In the genomic region with DNA sequence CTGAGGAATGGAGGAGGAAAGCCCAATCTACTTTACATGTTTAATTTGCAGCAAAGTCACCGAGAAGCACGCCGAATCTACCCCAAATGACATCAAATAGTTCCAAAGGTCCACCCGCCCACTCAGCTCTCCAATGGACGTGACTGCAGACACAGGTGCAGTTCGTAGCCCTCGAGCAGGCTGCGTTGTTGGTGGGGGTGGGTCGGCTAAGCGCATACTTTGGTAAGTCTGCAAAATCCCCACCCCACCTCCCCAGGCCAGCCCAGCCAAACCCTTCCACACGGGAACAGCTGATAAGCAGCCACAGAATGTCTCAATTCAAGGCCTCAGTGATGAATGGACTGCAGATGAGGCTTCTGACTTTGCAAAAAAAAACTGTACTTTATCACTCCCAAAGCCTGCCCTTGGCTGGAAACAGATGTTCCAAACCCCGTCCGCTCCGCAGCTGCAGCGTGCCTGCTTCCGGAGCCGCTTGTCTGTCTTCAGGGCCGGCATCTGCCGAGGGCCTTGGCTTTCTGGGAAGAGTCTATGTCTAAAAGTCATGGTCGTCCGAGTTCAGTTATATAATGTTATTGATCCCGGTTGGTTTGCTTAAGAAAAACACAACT, we compare ENCODE assay signal across 10 cellular contexts. TPM values are rescaled to one million over a fixed set of nuclear protein-coding genes. Genes with fewer than 3 reads are reported as not detected.
DNase-seq lines count a peak whose midpoint lies in the region; ATAC-seq, FAIRE-seq and TF ChIP-seq lines count a peak whose summit lies in the region.
"Had no signal": no experiment of that assay in that cellular context is flagged by ENCODE, and none has a peak within 500 bp of the region (broad histone marks: within the 10 kb centered on the region; RNA-seq: fewer than 3 reads in every experiment).

No MANE protein-coding gene starts in this region.

- in situ Hi-C loops in HepG2 (cut with HindIII; ENCODE audit: extremely low pct_ligation_motif_present, low pct_unique_long_range_greater_than_20kb): no loop called here
- in situ Hi-C loops in transverse colon (cut with MboI; ENCODE audit: low pct_ligation_motif_present in 1 of 4, low pct_unique_long_range_greater_than_20kb in 1 of 4, low sequenced_read_pairs in 3 of 4): no loop called here

- no peak for TF ChIP-seq RAD21 in HepG2 (CRISPR knock-in tag; IDR thresholded peaks at IDR 0.05)

- H3K79me2 ChIP-seq in HepG2 (ENCODE audit: insufficient read depth, low read length): peaks cover 72% of the 10 kb centered on the region

- H3K36me3 ChIP-seq in HepG2 (replicated peaks in 1 of 2; ENCODE audit: control insufficient read depth in 1 of 2, insufficient read depth in 2 of 2, low read length in 2 of 2) (peaks cover 4 to 14% of the 10 kb centered on the region in 2 experiments; a peak in 4 of 5 replicates), transverse colon (no peaks in the 10 kb centered on the region)

- H3K27me3 ChIP-seq in HepG2 (ENCODE audit: control insufficient read depth in 1 of 2, insufficient read depth in 2 of 2, low read length in 2 of 2) (no peaks in the 10 kb centered on the region), transverse colon (no peaks in the 10 kb centered on the region)

- H4K20me1 ChIP-seq in HepG2 (ENCODE audit: insufficient read depth, low read length): no peaks in the 10 kb centered on the region

- H3K4me1 ChIP-seq in HepG2 (ENCODE audit: insufficient read depth, low read length): peaks cover 89% of the 10 kb centered on the region
- H3K4me1 ChIP-seq in transverse colon: peaks cover 0 to 5% (median 0%) of the 10 kb centered on the region in 4 donors

- intact Hi-C loops in HepG2 (cut with micrococcal nuclease; ENCODE audit: unreplicated experiment): no loop called here
- intact Hi-C loops in transverse colon (cut with DNase I; ENCODE audit: low total_unique reads): no loop called here

- TF ChIP-seq POLR2A in HepG2 (IDR thresholded peaks at IDR 0.05; ENCODE audit: insufficient read depth in 1 of 2, low read depth in 2 of 2, low read length in 2 of 2) (no peak), transverse colon (IDR thresholded peaks at IDR 0.05) (no peak)

- H3K27me3 Mint-ChIP-seq in activated CD4-positive, alpha-beta T cell treated with anti-CD3 and anti-CD28 coated beads, Interleukin-2, amount 10 ng/mL, durations not matched to agents 7 days and 5 days: peaks cover 16% of the 10 kb centered on the region

- no peak for ATAC-seq in HepG2
- ATAC-seq: A549 had no signal

- BruUV-seq in HepG2 (replicated peaks; lab: Mats Ljungman, UMichigan): no TSS peak

- peak; percentile 26 for DNase-seq in activated CD4-positive, alpha-beta T cell treated with anti-CD3 and anti-CD28 coated beads for 48 hours
- DNase-seq in activated CD4-positive, alpha-beta T cell treated with anti-CD3 and anti-CD28 coated beads, Interleukin-2, amount 10 ng/mL, durations not matched to agents 7 days and 5 days: no peak
- peak; percentile 68 for DNase-seq in coronary artery (ENCODE audit: low spot score)
- DNase-seq in HepG2 (ENCODE audit: low spot score): no peak
- no peak for DNase-seq in transverse colon
- DNase-seq in T-helper 2 cell: no peak
- DNase-seq in hepatic stellate cell (ENCODE audit: low spot score): no peak
- DNase-seq in SK-N-DZ (ENCODE audit: low spot score): no peak

- 62% methylated on average over 15 of the region's 22 CpGs for WGBS in HepG2 (ENCODE audit: low lambda C conversion rate)
- WGBS in transverse colon (ENCODE audit: low coverage in 1 of 2), 2 donors: 40 to 62% methylated on average over 3 to 22 of the region's 22 CpGs

- POLR2A ChIA-PET in activated CD4-positive, alpha-beta T cell treated with anti-CD3 and anti-CD28 coated beads, Interleukin-2, amount 10 ng/mL, durations not matched to agents 7 days and 5 days (lab: Charles Lee): no interaction called here
- POLR2A ChIA-PET in HepG2 (lab: Yijun Ruan, JAX): interaction anchor here (0.8 to 4.1 kb wide), 2 partner anchors 12 to 37 kb away, joined by 3 to 32 read pairs; no protein-coding TSS in a partner anchor

- peaks cover 5% of the 10 kb centered on the region for H3K4me1 Mint-ChIP-seq in activated CD4-positive, alpha-beta T cell treated with anti-CD3 and anti-CD28 coated beads, Interleukin-2, amount 10 ng/mL, durations not matched to agents 7 days and 5 days

- H3K27ac ChIP-seq in coronary artery: peak overlapping the region in 1 of 2 donors; percentile 10
- peak overlapping the region; percentile 72 for H3K27ac ChIP-seq in HepG2 (ENCODE audit: extremely low read length, insufficient read depth, low read length)
- H3K27ac ChIP-seq in transverse colon: peak overlapping the region in 3 of 4 donors; percentile 29 to 43 (median 43)
- H3K27ac ChIP-seq: A549 had no signal

- H3K36me3 Mint-ChIP-seq in activated CD4-positive, alpha-beta T cell treated with anti-CD3 and anti-CD28 coated beads, Interleukin-2, amount 10 ng/mL, durations not matched to agents 7 days and 5 days (ENCODE audit: low read depth): no peaks in the 10 kb centered on the region

- no peak overlapping the region for H3K27ac Mint-ChIP-seq in activated CD4-positive, alpha-beta T cell treated with anti-CD3 and anti-CD28 coated beads, Interleukin-2, amount 10 ng/mL, durations not matched to agents 7 days and 5 days

- H3K4me3 ChIP-seq in coronary artery (no peak overlapping the region), HepG2 (replicated peaks in 1 of 3; ENCODE audit: insufficient read depth in 1 of 3, low read depth in 2 of 3, low read length in 3 of 3) (no peak overlapping the region; a peak in 1 of 6 replicates), transverse colon (no peak overlapping the region)
- H3K4me3 ChIP-seq: A549 had no signal

- no peak overlapping the region; the same call in 1 of the 2 replicates for H3K9ac ChIP-seq in HepG2 (ENCODE audit: insufficient read depth, low read depth, low read length)

- no peak overlapping the region for H3K4me3 Mint-ChIP-seq in activated CD4-positive, alpha-beta T cell treated with anti-CD3 and anti-CD28 coated beads, Interleukin-2, amount 10 ng/mL, durations not matched to agents 7 days and 5 days

- H3K4me2 ChIP-seq in HepG2 (ENCODE audit: low read depth, low read length): no peak overlapping the region
- H3K4me2 ChIP-seq: A549 had no signal

- CTCF ChIA-PET in activated CD4-positive, alpha-beta T cell treated with anti-CD3 and anti-CD28 coated beads, Interleukin-2, amount 10 ng/mL, durations not matched to agents 7 days and 5 days (lab: Charles Lee): no interaction called here
- CTCF ChIA-PET in HepG2 (lab: Yijun Ruan, JAX; ENCODE audit: low intra/inter-chr PET ratio, low total read pairs): no interaction called here

- no peaks in the 10 kb centered on the region for H3K9me3 Mint-ChIP-seq in activated CD4-positive, alpha-beta T cell treated with anti-CD3 and anti-CD28 coated beads, Interleukin-2, amount 10 ng/mL, durations not matched to agents 7 days and 5 days

- no peak for FAIRE-seq in HepG2 (lab: Jason Lieb, UNC)
- FAIRE-seq: A549, bronchial epithelial cell had no signal

- TF ChIP-seq EP300 in HepG2 (IDR thresholded peaks at IDR 0.05; ENCODE audit: low read depth in 2 of 2, low read length in 2 of 2) (0 out of 4 replicates have a peak, but pooled peaks of 1 of the 2 experiments have one; percentile 24), HepG2 (CRISPR knock-in tag; IDR thresholded peaks at IDR 0.05; ENCODE audit: borderline replicate concordance) (no peak), transverse colon (IDR thresholded peaks at IDR 0.05; ENCODE audit: low read depth) (no peak)

- no peak for TF ChIP-seq CTCF in coronary artery (IDR thresholded peaks at IDR 0.05)
- TF ChIP-seq CTCF in HepG2 (CRISPR knock-in tag; IDR thresholded peaks at IDR 0.05): no peak
- TF ChIP-seq CTCF in transverse colon (IDR thresholded peaks at IDR 0.05): no peak

- H3K9me3 ChIP-seq in HepG2 (ENCODE audit: low read length) (no peaks in the 10 kb centered on the region), transverse colon (no peaks in the 10 kb centered on the region)
- H3K9me3 ChIP-seq: A549 had no signal

- no peak overlapping the region for H2AFZ ChIP-seq in HepG2 (ENCODE audit: low read length)

TF ChIP-seq in HepG2, 621 proteins besides CTCF, POLR2A, EP300 and RAD21 (continues in another document):
- TF ChIP-seq ZNF670 (CRISPR knock-in tag; IDR thresholded peaks at IDR 0.05; ENCODE audit: borderline replicate concordance): no peak

RNA-seq across cellular contexts. Expression of a gene that starts 38.2 kb away (rescaled TPM):
- under 1 TPM; 0.46 to 0.74 TPM for total RNA-seq in activated CD4-positive, alpha-beta T cell treated with anti-CD3 and anti-CD28 coated beads, Interleukin-2, amount 10 ng/mL, durations not matched to agents 7 days and 5 days
- 42.5 and 56.5 TPM in 2 replicates for total RNA-seq in HepG2 (2016; rRNA removed; fragmentation: Illumina TruSeq; extraction: Trizol)
- 71.9 and 81.0 TPM in 2 replicates for total RNA-seq in HepG2 (2016; cell fraction: cytosol; rRNA removed; fragmentation: Illumina TruSeq; extraction: Trizol; ENCODE audit: low read depth)
- total RNA-seq in HepG2 (2016; cell fraction: insoluble cytoplasmic fraction; rRNA removed; fragmentation: Illumina TruSeq; extraction: Trizol): 34.4 and 55.2 TPM in 2 replicates
- total RNA-seq in HepG2 (2016; cell fraction: membrane; rRNA removed; fragmentation: Illumina TruSeq; extraction: Trizol): 69.6 and 77.5 TPM in 2 replicates
- 66.0 and 74.7 TPM in 2 replicates for total RNA-seq in HepG2 (2016; cell fraction: nucleus; rRNA removed; fragmentation: Illumina TruSeq; extraction: Trizol)
- polyA plus RNA-seq in HepG2 (2011; rRNA removed): 155 and 208 TPM in 2 replicates
- polyA plus RNA-seq in HepG2 (2011; cell fraction: cytosol; rRNA removed): 113 and 150 TPM in 2 replicates
- polyA plus RNA-seq in HepG2 (2011; cell fraction: nucleus; rRNA removed): 207 and 256 TPM in 2 replicates
- 61.3 and 94.3 TPM in 2 replicates for polyA plus RNA-seq in HepG2 (2012)
- 28.0 and 30.8 TPM in 2 replicates for polyA plus RNA-seq in HepG2 (2016; cell fraction: cytosol; fragmentation: Illumina TruSeq; extraction: Trizol; ENCODE audit: low read depth)
- polyA plus RNA-seq in HepG2 (2016; cell fraction: insoluble cytoplasmic fraction; fragmentation: Illumina TruSeq; extraction: Trizol; ENCODE audit: low read depth): 34.4 and 44.9 TPM in 2 replicates
- polyA plus RNA-seq in HepG2 (2016; cell fraction: membrane; fragmentation: Illumina TruSeq; extraction: Trizol; ENCODE audit: low read depth): 53.8 and 67.9 TPM in 2 replicates
- 84.3 and 88.3 TPM in 2 replicates for polyA plus RNA-seq in HepG2 (2016; cell fraction: nucleus; fragmentation: Illumina TruSeq; extraction: Trizol; ENCODE audit: insufficient read depth, low read depth)
- polyA minus RNA-seq in HepG2 (2011; rRNA and poly(A)+ RNA removed; ENCODE audit: low replicate concordance): 65.0 and 447 TPM in 2 replicates
- 126 and 149 TPM in 2 replicates for polyA minus RNA-seq in HepG2 (2011; cell fraction: cytosol; rRNA and poly(A)+ RNA removed)
- polyA minus RNA-seq in HepG2 (2011; cell fraction: nucleus; rRNA and poly(A)+ RNA removed): 126 and 142 TPM in 2 replicates
- 100 to 1,000 TPM in 1 of 4 donors, 10 to 100 TPM in 3; 20.3 to 119 (median 49.7) TPM for total RNA-seq in transverse colon
- polyA plus RNA-seq in SK-N-DZ (2014; cell fraction: cytosol; rRNA removed): not detected in 2 replicates
- polyA plus RNA-seq in SK-N-DZ (2014; cell fraction: nucleus; rRNA removed): not detected in 2 replicates

Comparison
In these comparisons a context has a peak if more than half of its experiments do, and no peak if none do; other contexts are left out.
1. DNase-seq: peak in activated CD4-positive, alpha-beta T cell treated with anti-CD3 and anti-CD28 coated beads for 48 hours (single experiment) and coronary artery (single experiment); none in activated CD4-positive, alpha-beta T cell treated with anti-CD3 and anti-CD28 coated beads, Interleukin-2, amount 10 ng/mL, durations not matched to agents 7 days and 5 days (single experiment), HepG2 (single experiment), transverse colon (single experiment), T-helper 2 cell (0 of 5), hepatic stellate cell (single experiment) and SK-N-DZ (single experiment).
2. RNA of a gene that starts 38.2 kb away (total RNA-seq): 34.4 to 81.0 TPM in HepG2 and 20.3 to 119 TPM in transverse colon; 0.46 to 0.74 TPM in activated CD4-positive, alpha-beta T cell treated with anti-CD3 and anti-CD28 coated beads, Interleukin-2, amount 10 ng/mL, durations not matched to agents 7 days and 5 days; every median in the first group is over 10 times any median in the second.